ENCODE assay signal across 13 cellular contexts in the genomic region with DNA sequence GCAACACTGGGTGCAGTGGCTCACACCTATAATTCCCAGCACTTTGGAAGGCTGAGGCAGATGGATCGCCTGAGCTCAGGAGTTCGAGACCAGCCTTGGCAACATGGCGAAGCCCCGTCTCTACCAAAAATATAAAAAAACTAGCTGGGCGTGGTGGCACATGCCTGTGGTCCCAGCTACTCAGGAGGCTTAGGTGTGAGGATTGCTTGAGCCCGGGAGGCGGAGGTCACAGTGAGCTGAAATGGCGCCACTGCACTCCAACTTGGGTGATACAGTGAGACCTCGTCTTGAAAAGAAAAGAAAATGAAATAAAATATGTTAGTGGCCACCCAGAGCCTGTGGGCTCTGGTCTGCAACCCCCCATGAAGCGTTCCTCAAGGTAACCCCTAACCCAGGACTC. TPM values are rescaled to one million over a fixed set of nuclear protein-coding genes. Genes with fewer than 3 reads are reported as not detected.
DNase-seq lines count a peak whose midpoint lies in the region; TF ChIP-seq lines count a peak whose summit lies in the region.
"Had no signal": no experiment of that assay in that cellular context is flagged by ENCODE, and none has a peak within 500 bp of the region (broad histone marks: within the 10 kb centered on the region; RNA-seq: fewer than 3 reads in every experiment).

No MANE protein-coding gene starts in this region.

- no peak overlapping the region for H3K4me3 ChIP-seq in tibial nerve
- H3K4me3 ChIP-seq: smooth muscle cell had no signal

- CTCF ChIA-PET in activated naive CD4-positive, alpha-beta T cell treated with anti-CD3 and anti-CD28 coated beads, Interleukin-2, amount 10 ng/mL, durations not matched to agents 7 days and 5 days (lab: Charles Lee), result interaction anchor here (1.2 to 5.2 kb wide), 5 partner anchors 10 to 34 kb away, joined by 3 to 40 read pairs (median 7); no protein-coding TSS in a partner anchor

- peak overlapping the region; percentile 13 for H3K4me3 Mint-ChIP-seq in activated naive CD4-positive, alpha-beta T cell treated with anti-CD3 and anti-CD28 coated beads, Interleukin-2, amount 10 ng/mL, durations not matched to agents 7 days and 5 days
- no peak overlapping the region for H3K4me3 Mint-ChIP-seq in activated naive CD8-positive, alpha-beta T cell treated with anti-CD3 and anti-CD28 coated beads for 36 hours
- H3K4me3 Mint-ChIP-seq in mesothelial cell of epicardium, result no peak overlapping the region

- DNase-seq in activated naive CD4-positive, alpha-beta T cell treated with anti-CD3 and anti-CD28 coated beads, Interleukin-2, amount 10 ng/mL, durations not matched to agents 7 days and 5 days, result no peak
- no peak for DNase-seq in activated naive CD4-positive, alpha-beta T cell treated with Interleukin-2 at 50 U/mL for 16 hours
- no peak for DNase-seq in activated naive CD8-positive, alpha-beta T cell treated with anti-CD3 and anti-CD28 coated beads for 36 hours
- DNase-seq in mesothelial cell of epicardium (ENCODE audit: low spot score in 2 of 2, unreplicated experiment in 2 of 2) (no peak), tibial nerve (ENCODE audit: low spot score in 2 of 2) (peak in 1 of 2 donors; percentile 2), medulla oblongata (ENCODE audit: extremely low spot score) (no peak)
- no peak for DNase-seq in stimulated activated CD8-positive, alpha-beta memory T cell treated with anti-CD3 and anti-CD28 coated beads, Interleukin-4, amount 100 ng/mL, for 48 hours
- no peak for DNase-seq in stimulated activated CD4-positive, alpha-beta T cell treated with anti-CD3 and anti-CD28 coated beads, Interleukin-4, amount 100 ng/mL, for 24 hours
- DNase-seq: activated CD4-positive, alpha-beta T cell treated with anti-CD3 and anti-CD28 coated beads, Interleukin-2, amount 50 U/mL, for 1 hour; NCI-H187; NK-92 treated with Interleukin-12 subunit alpha and Interleukin-12 subunit beta, amount 100 ng/mL, for 24 hours had no signal

- H3K4me1 Mint-ChIP-seq in activated naive CD4-positive, alpha-beta T cell treated with anti-CD3 and anti-CD28 coated beads, Interleukin-2, amount 10 ng/mL, durations not matched to agents 7 days and 5 days, result peaks cover 98% of the 10 kb centered on the region
- peaks cover 91% of the 10 kb centered on the region for H3K4me1 Mint-ChIP-seq in activated naive CD8-positive, alpha-beta T cell treated with anti-CD3 and anti-CD28 coated beads for 36 hours
- H3K4me1 Mint-ChIP-seq in mesothelial cell of epicardium, result peaks cover 50% of the 10 kb centered on the region

- no peak for TF ChIP-seq CTCF in mesothelial cell of epicardium (IDR thresholded peaks at IDR 0.05; ENCODE audit: unreplicated experiment)
- no peak for TF ChIP-seq CTCF in tibial nerve (IDR thresholded peaks at IDR 0.05)

- H3K36me3 Mint-ChIP-seq in activated naive CD4-positive, alpha-beta T cell treated with anti-CD3 and anti-CD28 coated beads, Interleukin-2, amount 10 ng/mL, durations not matched to agents 7 days and 5 days, result peaks cover 53% of the 10 kb centered on the region
- peaks cover 29% of the 10 kb centered on the region for H3K36me3 Mint-ChIP-seq in activated naive CD8-positive, alpha-beta T cell treated with anti-CD3 and anti-CD28 coated beads for 36 hours
- H3K36me3 Mint-ChIP-seq in mesothelial cell of epicardium, result peaks cover 3% of the 10 kb centered on the region

- peak overlapping the region; percentile 77 to 98 (median 88) for H3K27ac ChIP-seq in tibial nerve

- H3K9me3 Mint-ChIP-seq in activated naive CD4-positive, alpha-beta T cell treated with anti-CD3 and anti-CD28 coated beads, Interleukin-2, amount 10 ng/mL, durations not matched to agents 7 days and 5 days, result no peaks in the 10 kb centered on the region
- no peaks in the 10 kb centered on the region for H3K9me3 Mint-ChIP-seq in activated naive CD8-positive, alpha-beta T cell treated with anti-CD3 and anti-CD28 coated beads for 36 hours
- no peaks in the 10 kb centered on the region for H3K9me3 Mint-ChIP-seq in mesothelial cell of epicardium

- H3K27me3 ChIP-seq in tibial nerve, result no peaks in the 10 kb centered on the region

- no peaks in the 10 kb centered on the region for H3K27me3 Mint-ChIP-seq in activated naive CD4-positive, alpha-beta T cell treated with anti-CD3 and anti-CD28 coated beads, Interleukin-2, amount 10 ng/mL, durations not matched to agents 7 days and 5 days
- H3K27me3 Mint-ChIP-seq in activated naive CD8-positive, alpha-beta T cell treated with anti-CD3 and anti-CD28 coated beads for 36 hours, result no peaks in the 10 kb centered on the region
- H3K27me3 Mint-ChIP-seq in mesothelial cell of epicardium (ENCODE audit: low read depth), result no peaks in the 10 kb centered on the region

- no peak for TF ChIP-seq EP300 in tibial nerve (IDR thresholded peaks at IDR 0.05)

- peaks cover 0 to 100% (median 100%) of the 10 kb centered on the region in 4 donors for H3K4me1 ChIP-seq in tibial nerve

- no peaks in the 10 kb centered on the region for H3K36me3 ChIP-seq in tibial nerve

- WGBS in tibial nerve, 2 donors, result 91 to 94% methylated on average over 10 of the region's 10 CpGs

- peak overlapping the region; percentile 90 for H3K27ac Mint-ChIP-seq in activated naive CD4-positive, alpha-beta T cell treated with anti-CD3 and anti-CD28 coated beads, Interleukin-2, amount 10 ng/mL, durations not matched to agents 7 days and 5 days
- H3K27ac Mint-ChIP-seq in activated naive CD8-positive, alpha-beta T cell treated with anti-CD3 and anti-CD28 coated beads for 36 hours, result peak overlapping the region; percentile 65
- peak overlapping the region; percentile 40 for H3K27ac Mint-ChIP-seq in mesothelial cell of epicardium

- no peak for TF ChIP-seq POLR2A in tibial nerve (IDR thresholded peaks at IDR 0.05)

- H3K9me3 ChIP-seq in tibial nerve, result no peaks in the 10 kb centered on the region

RNA-seq across cellular contexts. Expression of a gene that starts 13.3 kb away (rescaled TPM):
- 10 to 100 TPM; 18.8 to 19.4 TPM for total RNA-seq in activated naive CD8-positive, alpha-beta T cell treated with anti-CD3 and anti-CD28 coated beads for 36 hours
- total RNA-seq in mesothelial cell of epicardium (23.3 to 24.5 TPM (median 23.6 TPM) in 3 replicates), tibial nerve (10 to 100 TPM; 22.6 to 58.2 (median 39.9) TPM)

RNA-seq across cellular contexts. Expression of a gene that starts 28.7 kb away (rescaled TPM):
- total RNA-seq in activated naive CD8-positive, alpha-beta T cell treated with anti-CD3 and anti-CD28 coated beads for 36 hours, result under 1 TPM; 0.34 to 0.41 TPM
- total RNA-seq in mesothelial cell of epicardium (0.58 to 1.4 TPM (median 1.1 TPM) in 3 replicates), tibial nerve (under 1 TPM in 2 of 4 donors, not detected in 2; 0.20 to 0.21 TPM)
- total RNA-seq: HepG2 had no signal

RNA-seq across cellular contexts. Expression of a gene that starts 55.9 kb away (rescaled TPM):
- total RNA-seq in activated naive CD8-positive, alpha-beta T cell treated with anti-CD3 and anti-CD28 coated beads for 36 hours, result 1 to 10 TPM; 1.5 to 2.5 TPM
- total RNA-seq in mesothelial cell of epicardium, result 11.7 to 13.5 TPM (median 12.7 TPM) in 3 replicates
- 1 to 10 TPM in 2 of 4 donors, under 1 TPM in 2; 0.30 to 1.7 (median 1.0) TPM for total RNA-seq in tibial nerve

Comparison
In these comparisons a context has a peak if more than half of its experiments do, and no peak if none do; other contexts are left out.
1. H3K27ac Mint-ChIP-seq: peak in every context shown above with its lines; median percentile 90 in activated naive CD4-positive, alpha-beta T cell treated with anti-CD3 and anti-CD28 coated beads, Interleukin-2, amount 10 ng/mL, durations not matched to agents 7 days and 5 days; 65 in activated naive CD8-positive, alpha-beta T cell treated with anti-CD3 and anti-CD28 coated beads for 36 hours; 40 in mesothelial cell of epicardium.